Comparison of ENCODE assay signal across 8 cellular contexts in the genomic region with DNA sequence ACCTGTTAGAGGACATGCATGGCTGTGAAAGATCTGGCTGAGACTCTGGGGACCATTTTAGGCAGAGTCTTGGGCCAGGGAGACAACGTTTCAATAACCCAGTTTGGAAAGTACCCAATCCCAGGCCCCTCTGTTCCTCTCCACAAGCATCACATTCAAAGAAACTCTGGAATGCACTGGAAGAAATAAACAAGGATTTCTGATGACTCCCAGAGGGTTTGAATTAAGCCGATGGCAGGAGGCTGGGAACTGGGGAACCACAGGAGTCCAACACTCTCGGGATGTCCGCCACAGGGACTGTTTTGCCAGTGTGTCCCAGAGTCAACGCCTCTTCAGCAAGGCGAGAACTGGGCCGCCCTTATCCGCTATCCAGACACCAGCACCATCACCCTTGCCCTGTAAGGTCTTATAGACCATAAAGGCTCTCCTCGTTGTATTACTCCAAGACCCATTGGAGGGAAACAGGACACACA. TPM values are rescaled to one million over a fixed set of nuclear protein-coding genes. Genes with fewer than 3 reads are reported as not detected.
A peak's percentile ranks its signal among the peaks of the same experiment; 100 is the strongest.
DNase-seq lines count a peak whose midpoint lies in the region; ATAC-seq and TF ChIP-seq lines count a peak whose summit lies in the region.

No MANE protein-coding gene starts in this region.

- H3K4me1 Mint-ChIP-seq in nephron = peaks cover 63% of the 10 kb centered on the region
- H3K4me1 Mint-ChIP-seq in stimulated activated memory B cell treated with anti-CD40 and anti-IgM and Interleukin-4, amounts not matched to agents 10 μg/mL and 1 μg/mL and 100 μg/mL, for 72 hours = peaks cover 28% of the 10 kb centered on the region

- H3K27me3 ChIP-seq in AG04450 (ENCODE audit: control insufficient read depth, insufficient read depth, low read length) (peaks cover 5% of the 10 kb centered on the region), Peyer's patch (no peaks in the 10 kb centered on the region)

- H3K36me3 ChIP-seq in Peyer's patch = peaks cover 0 to 26% (median 0%) of the 10 kb centered on the region in 3 donors

- CTCF ChIA-PET in AG04450 (lab: Charles Lee) = interaction anchor here (1.0 to 2.4 kb wide), 4 partner anchors 195 to 247 kb away, joined by 4 to 30 read pairs (median 10); no protein-coding TSS in a partner anchor

- H3K4me3 Mint-ChIP-seq in nephron = peak overlapping the region; percentile 91 to 97 (median 95)
- H3K4me3 Mint-ChIP-seq in stimulated activated memory B cell treated with anti-CD40 and anti-IgM and Interleukin-4, amounts not matched to agents 10 μg/mL and 1 μg/mL and 100 μg/mL, for 72 hours = no peak overlapping the region

- H3K36me3 Mint-ChIP-seq in nephron (ENCODE audit: low read depth) = peaks cover 3% of the 10 kb centered on the region
- H3K36me3 Mint-ChIP-seq in stimulated activated memory B cell treated with anti-CD40 and anti-IgM and Interleukin-4, amounts not matched to agents 10 μg/mL and 1 μg/mL and 100 μg/mL, for 72 hours = no peaks in the 10 kb centered on the region

- no peaks in the 10 kb centered on the region for H3K9me3 Mint-ChIP-seq in nephron
- no peaks in the 10 kb centered on the region for H3K9me3 Mint-ChIP-seq in stimulated activated memory B cell treated with anti-CD40 and anti-IgM and Interleukin-4, amounts not matched to agents 10 μg/mL and 1 μg/mL and 100 μg/mL, for 72 hours

- POLR2A ChIA-PET in AG04450 (lab: Yijun Ruan, JAX) = interaction anchor here (0.6 to 2.9 kb wide), 18 partner anchors 11 to 241 kb away, joined by 3 to 16 read pairs (median 7); no protein-coding TSS in a partner anchor

- H3K9me3 ChIP-seq in AG04450 (ENCODE audit: control insufficient read depth, insufficient read depth, low read length) (no peaks in the 10 kb centered on the region), Peyer's patch (no peaks in the 10 kb centered on the region)

- H3K4me1 ChIP-seq in Peyer's patch = peaks cover 0 to 47% (median 4%) of the 10 kb centered on the region in 4 donors

- H3K27ac Mint-ChIP-seq in nephron = peak overlapping the region in 2 of 3 experiments; percentile 97 to 98
- no peak overlapping the region for H3K27ac Mint-ChIP-seq in stimulated activated memory B cell treated with anti-CD40 and anti-IgM and Interleukin-4, amounts not matched to agents 10 μg/mL and 1 μg/mL and 100 μg/mL, for 72 hours

- H3K4me3 ChIP-seq in AG04450 (ENCODE audit: low read depth, low read length) (peak overlapping the region; percentile 88), Peyer's patch (peak overlapping the region; percentile 39 to 84 (median 58))

- H3K27ac ChIP-seq in AG04450 (ENCODE audit: low read depth, low read length) (peak overlapping the region; percentile 93), Peyer's patch (peak overlapping the region; percentile 72 to 99 (median 92))

- ATAC-seq in HG03571 (IDR thresholded peaks at IDR 0.05; ENCODE audit: unreplicated experiment) = no peak
- no peak for ATAC-seq in stimulated activated memory B cell treated with anti-CD40 and anti-IgM and Interleukin-4, amounts not matched to agents 10 μg/mL and 1 μg/mL and 100 μg/mL, for 72 hours

- no peak for DNase-seq in AG04450 (ENCODE audit: low read depth, low spot score)
- no peak for DNase-seq in Peyer's patch
- peak; percentile 47 for DNase-seq in fibroblast of peridontal ligament (ENCODE audit: extremely low read depth)
- no peak for DNase-seq in stimulated activated CD4-positive, alpha-beta T cell treated with anti-CD3 and anti-CD28 coated beads, Interleukin-4, amount 100 ng/mL, for 1 hour
- DNase-seq in DMS53 treated with DMSO at 0.1 percent for 48 hours (lab: John Stamatoyannopoulos, UW; ENCODE audit: unreplicated experiment) = no peak

- H3K27me3 Mint-ChIP-seq in nephron (ENCODE audit: low read depth) = peaks cover 71% of the 10 kb centered on the region
- peaks cover 81% of the 10 kb centered on the region for H3K27me3 Mint-ChIP-seq in stimulated activated memory B cell treated with anti-CD40 and anti-IgM and Interleukin-4, amounts not matched to agents 10 μg/mL and 1 μg/mL and 100 μg/mL, for 72 hours

- TF ChIP-seq POLR2A in Peyer's patch (IDR thresholded peaks at IDR 0.05) = no peak

- TF ChIP-seq CTCF in AG04450 (IDR thresholded peaks at IDR 0.05; ENCODE audit: low read depth, low read length) (no peak), Peyer's patch (IDR thresholded peaks at IDR 0.05) (no peak), nephron (IDR thresholded peaks at IDR 0.05; ENCODE audit: unreplicated experiment in 3 of 3) (no peak)

RNA-seq across cellular contexts. Expression of gene PMP22, which starts 3.3 kb away (rescaled TPM):
- polyA plus RNA-seq in AG04450 (2011; rRNA removed) = 204 and 225 TPM in 2 replicates
- polyA minus RNA-seq in AG04450 (2011; rRNA and poly(A)+ RNA removed) = 274 and 352 TPM in 2 replicates
- total RNA-seq in Peyer's patch = 100 to 1,000 TPM in 3 of 4 donors, 10 to 100 TPM in 1; 37.1 to 474 (median 298) TPM
